In the genomic region with DNA sequence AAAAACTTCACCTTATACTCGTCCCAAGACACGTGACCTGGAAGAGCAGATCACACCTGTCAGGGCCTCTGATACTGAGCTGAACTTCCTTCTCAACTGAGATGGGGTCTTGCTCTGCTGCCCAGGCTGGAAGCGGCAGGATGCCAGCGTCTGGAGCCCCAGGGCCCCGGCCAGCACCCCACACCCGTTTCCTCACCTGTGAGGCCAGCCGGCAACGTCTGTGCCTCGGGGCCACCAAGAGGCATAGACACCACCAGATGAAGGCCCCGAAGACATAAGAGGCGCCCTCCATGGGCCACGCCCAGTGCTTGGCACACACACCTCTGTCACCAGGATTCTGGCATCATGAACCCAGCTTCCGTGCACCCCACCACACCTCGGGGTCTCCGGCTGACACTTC, we compare ENCODE assay signal across 20 cellular contexts. TPM values are rescaled to one million over a fixed set of nuclear protein-coding genes. Genes with fewer than 3 reads are reported as not detected.
DNase-seq lines count a peak whose midpoint lies in the region; ATAC-seq and TF ChIP-seq lines count a peak whose summit lies in the region.
"Had no signal": no experiment of that assay in that cellular context is flagged by ENCODE, and none has a peak within 500 bp of the region (broad histone marks: within the 10 kb centered on the region; RNA-seq: fewer than 3 reads in every experiment).

No MANE protein-coding gene starts in this region.

- H3K27ac Mint-ChIP-seq in IgD-negative memory B cell (peak overlapping the region; percentile 29 to 85 (median 58)), natural killer cell (peak overlapping the region; percentile 98 to 99)
- peak overlapping the region; percentile 53 for H3K27ac Mint-ChIP-seq in activated T-helper 1 cell treated with anti-CD3 and anti-CD28 coated beads, Interleukin-12 subunit alpha, Interleukin-12 subunit beta, Interleukin-2, Interleukin-4 antibody, amounts not matched to agents 30 ng/mL and 10 ng/mL and 1 ng/mL, durations not matched to agents 14 hours and 24 hours and 36 hours
- H3K27ac Mint-ChIP-seq in stimulated activated naive B cell treated with anti-CD40 and anti-IgM and Interleukin-4, amounts not matched to agents 10 μg/mL and 1 μg/mL and 100 μg/mL, for 72 hours: peak overlapping the region; percentile 75
- H3K27ac Mint-ChIP-seq in activated T-helper 2 cell treated with anti-CD3 and anti-CD28 coated beads, Interferon-gamma antibody, Interleukin-2, Interleukin-4, amounts not matched to agents 10 μg/mL and 5 μg/mL and 100 μg/mL, durations not matched to agents 14 hours and 24 hours and 36 hours: no peak overlapping the region
- H3K27ac Mint-ChIP-seq: CD8-positive, alpha-beta T cell had no signal

- DNase-seq in activated T-helper 1 cell treated with anti-CD3 and anti-CD28 coated beads, Interleukin-12 subunit alpha, Interleukin-12 subunit beta, Interleukin-2, Interleukin-4 antibody, amounts not matched to agents 30 ng/mL and 10 ng/mL and 1 ng/mL, durations not matched to agents 14 hours and 24 hours and 36 hours (ENCODE audit: low spot score): no peak
- DNase-seq in natural killer cell (no peak), KG1 (lab: John Stamatoyannopoulos, UW) (no peak)
- DNase-seq in stimulated activated naive B cell treated with anti-CD40 and anti-IgM and Interleukin-4, amounts not matched to agents 10 μg/mL and 1 μg/mL and 100 μg/mL, for 72 hours: no peak
- DNase-seq in activated T-helper 2 cell treated with anti-CD3 and anti-CD28 coated beads, Interferon-gamma antibody, Interleukin-2, Interleukin-4, amounts not matched to agents 10 μg/mL and 5 μg/mL and 100 μg/mL, durations not matched to agents 14 hours and 24 hours and 36 hours (ENCODE audit: low spot score): no peak
- DNase-seq: CD8-positive, alpha-beta T cell; IMR-90; Kasumi-1; NCI-H1694; NCI-H2081; NCI-H2171; NCI-H524 treated with DMSO at 0.1 percent for 48 hours; NCI-H82 had no signal

- ATAC-seq in natural killer cell (no peak), GM19395 (IDR thresholded peaks at IDR 0.05; ENCODE audit: unreplicated experiment) (no peak)
- no peak for ATAC-seq in stimulated activated naive B cell treated with anti-CD40 and anti-IgM and Interleukin-4, amounts not matched to agents 10 μg/mL and 1 μg/mL and 100 μg/mL, for 72 hours (replicated peaks)
- ATAC-seq: CD8-positive, alpha-beta T cell; GM23338; Panc1 had no signal

- H3K27me3 Mint-ChIP-seq in IgD-negative memory B cell: no peaks in the 10 kb centered on the region
- H3K27me3 Mint-ChIP-seq in activated T-helper 1 cell treated with anti-CD3 and anti-CD28 coated beads, Interleukin-12 subunit alpha, Interleukin-12 subunit beta, Interleukin-2, Interleukin-4 antibody, amounts not matched to agents 30 ng/mL and 10 ng/mL and 1 ng/mL, durations not matched to agents 14 hours and 24 hours and 36 hours (ENCODE audit: insufficient read depth): no peaks in the 10 kb centered on the region
- H3K27me3 Mint-ChIP-seq in natural killer cell (ENCODE audit: low read depth in 2 of 2): no peaks in the 10 kb centered on the region
- H3K27me3 Mint-ChIP-seq in stimulated activated naive B cell treated with anti-CD40 and anti-IgM and Interleukin-4, amounts not matched to agents 10 μg/mL and 1 μg/mL and 100 μg/mL, for 72 hours: no peaks in the 10 kb centered on the region
- H3K27me3 Mint-ChIP-seq in activated T-helper 2 cell treated with anti-CD3 and anti-CD28 coated beads, Interferon-gamma antibody, Interleukin-2, Interleukin-4, amounts not matched to agents 10 μg/mL and 5 μg/mL and 100 μg/mL, durations not matched to agents 14 hours and 24 hours and 36 hours (ENCODE audit: low read depth): no peaks in the 10 kb centered on the region

- H3K9me3 Mint-ChIP-seq in IgD-negative memory B cell (no peaks in the 10 kb centered on the region), natural killer cell (no peaks in the 10 kb centered on the region)
- no peaks in the 10 kb centered on the region for H3K9me3 Mint-ChIP-seq in activated T-helper 1 cell treated with anti-CD3 and anti-CD28 coated beads, Interleukin-12 subunit alpha, Interleukin-12 subunit beta, Interleukin-2, Interleukin-4 antibody, amounts not matched to agents 30 ng/mL and 10 ng/mL and 1 ng/mL, durations not matched to agents 14 hours and 24 hours and 36 hours
- H3K9me3 Mint-ChIP-seq in stimulated activated naive B cell treated with anti-CD40 and anti-IgM and Interleukin-4, amounts not matched to agents 10 μg/mL and 1 μg/mL and 100 μg/mL, for 72 hours: no peaks in the 10 kb centered on the region
- H3K9me3 Mint-ChIP-seq in activated T-helper 2 cell treated with anti-CD3 and anti-CD28 coated beads, Interferon-gamma antibody, Interleukin-2, Interleukin-4, amounts not matched to agents 10 μg/mL and 5 μg/mL and 100 μg/mL, durations not matched to agents 14 hours and 24 hours and 36 hours: no peaks in the 10 kb centered on the region
- H3K9me3 Mint-ChIP-seq: CD8-positive, alpha-beta T cell; GM23338 had no signal

- H3K4me1 Mint-ChIP-seq in IgD-negative memory B cell: peaks cover 0 to 2% (median 1%) of the 10 kb centered on the region in 3 donors
- peaks cover 15% of the 10 kb centered on the region for H3K4me1 Mint-ChIP-seq in activated T-helper 1 cell treated with anti-CD3 and anti-CD28 coated beads, Interleukin-12 subunit alpha, Interleukin-12 subunit beta, Interleukin-2, Interleukin-4 antibody, amounts not matched to agents 30 ng/mL and 10 ng/mL and 1 ng/mL, durations not matched to agents 14 hours and 24 hours and 36 hours (ENCODE audit: low read depth)
- H3K4me1 Mint-ChIP-seq in natural killer cell: peaks cover 18 to 55% of the 10 kb centered on the region in 2 donors
- H3K4me1 Mint-ChIP-seq in stimulated activated naive B cell treated with anti-CD40 and anti-IgM and Interleukin-4, amounts not matched to agents 10 μg/mL and 1 μg/mL and 100 μg/mL, for 72 hours: peaks cover 20 to 38% of the 10 kb centered on the region in 2 donors
- peaks cover 11% of the 10 kb centered on the region for H3K4me1 Mint-ChIP-seq in activated T-helper 2 cell treated with anti-CD3 and anti-CD28 coated beads, Interferon-gamma antibody, Interleukin-2, Interleukin-4, amounts not matched to agents 10 μg/mL and 5 μg/mL and 100 μg/mL, durations not matched to agents 14 hours and 24 hours and 36 hours (ENCODE audit: low read depth)
- H3K4me1 Mint-ChIP-seq: GM23338 had no signal

- intact Hi-C loops in activated T-helper 1 cell treated with anti-CD3 and anti-CD28 coated beads, Interleukin-12 subunit alpha, Interleukin-12 subunit beta, Interleukin-2, Interleukin-4 antibody, amounts not matched to agents 30 ng/mL and 10 ng/mL and 1 ng/mL, durations not matched to agents 14 hours and 24 hours and 36 hours (cut with micrococcal nuclease): no loop called here
- intact Hi-C loops in natural killer cell (cut with micrococcal nuclease): loop anchor here (2.0 kb wide), 1 partner anchor 15 kb away; no protein-coding TSS in a partner anchor
- intact Hi-C loops in activated T-helper 2 cell treated with anti-CD3 and anti-CD28 coated beads, Interferon-gamma antibody, Interleukin-2, Interleukin-4, amounts not matched to agents 10 μg/mL and 5 μg/mL and 100 μg/mL, durations not matched to agents 14 hours and 24 hours and 36 hours (cut with micrococcal nuclease): no loop called here

- TF ChIP-seq CTCF in natural killer cell (IDR thresholded peaks at IDR 0.05): no peak

- H3K36me3 Mint-ChIP-seq in IgD-negative memory B cell (peaks cover 2% of the 10 kb centered on the region), natural killer cell (no peaks in the 10 kb centered on the region)
- peaks cover 40% of the 10 kb centered on the region for H3K36me3 Mint-ChIP-seq in activated T-helper 1 cell treated with anti-CD3 and anti-CD28 coated beads, Interleukin-12 subunit alpha, Interleukin-12 subunit beta, Interleukin-2, Interleukin-4 antibody, amounts not matched to agents 30 ng/mL and 10 ng/mL and 1 ng/mL, durations not matched to agents 14 hours and 24 hours and 36 hours (ENCODE audit: low read depth)
- peaks cover 46 to 63% of the 10 kb centered on the region in 2 donors for H3K36me3 Mint-ChIP-seq in stimulated activated naive B cell treated with anti-CD40 and anti-IgM and Interleukin-4, amounts not matched to agents 10 μg/mL and 1 μg/mL and 100 μg/mL, for 72 hours
- peaks cover 68% of the 10 kb centered on the region for H3K36me3 Mint-ChIP-seq in activated T-helper 2 cell treated with anti-CD3 and anti-CD28 coated beads, Interferon-gamma antibody, Interleukin-2, Interleukin-4, amounts not matched to agents 10 μg/mL and 5 μg/mL and 100 μg/mL, durations not matched to agents 14 hours and 24 hours and 36 hours (ENCODE audit: low read depth)

- H3K4me3 Mint-ChIP-seq in IgD-negative memory B cell: no peak overlapping the region
- no peak overlapping the region for H3K4me3 Mint-ChIP-seq in activated T-helper 1 cell treated with anti-CD3 and anti-CD28 coated beads, Interleukin-12 subunit alpha, Interleukin-12 subunit beta, Interleukin-2, Interleukin-4 antibody, amounts not matched to agents 30 ng/mL and 10 ng/mL and 1 ng/mL, durations not matched to agents 14 hours and 24 hours and 36 hours
- peak overlapping the region; percentile 85 for H3K4me3 Mint-ChIP-seq in natural killer cell
- no peak overlapping the region for H3K4me3 Mint-ChIP-seq in stimulated activated naive B cell treated with anti-CD40 and anti-IgM and Interleukin-4, amounts not matched to agents 10 μg/mL and 1 μg/mL and 100 μg/mL, for 72 hours
- H3K4me3 Mint-ChIP-seq in activated T-helper 2 cell treated with anti-CD3 and anti-CD28 coated beads, Interferon-gamma antibody, Interleukin-2, Interleukin-4, amounts not matched to agents 10 μg/mL and 5 μg/mL and 100 μg/mL, durations not matched to agents 14 hours and 24 hours and 36 hours (ENCODE audit: low read depth): no peak overlapping the region
- H3K4me3 Mint-ChIP-seq: CD8-positive, alpha-beta T cell; GM23338 had no signal

RNA-seq across cellular contexts. Expression of a gene that starts 8.5 kb away (rescaled TPM):
- polyA plus RNA-seq in IgD-negative memory B cell: 121 TPM
- total RNA-seq in activated T-helper 1 cell treated with anti-CD3 and anti-CD28 coated beads, Interleukin-12 subunit alpha, Interleukin-12 subunit beta, Interleukin-2, Interleukin-4 antibody, amounts not matched to agents 30 ng/mL and 10 ng/mL and 1 ng/mL, durations not matched to agents 14 hours and 24 hours and 36 hours: 202 TPM in 2 replicates
- total RNA-seq in natural killer cell: 100 to 1,000 TPM; 176 to 211 (median 184) TPM
- total RNA-seq in activated T-helper 2 cell treated with anti-CD3 and anti-CD28 coated beads, Interferon-gamma antibody, Interleukin-2, Interleukin-4, amounts not matched to agents 10 μg/mL and 5 μg/mL and 100 μg/mL, durations not matched to agents 14 hours and 24 hours and 36 hours: 161 and 164 TPM in 2 replicates

RNA-seq across cellular contexts. Expression of a gene that starts 8.7 kb away (rescaled TPM):
- 5.6 TPM for polyA plus RNA-seq in IgD-negative memory B cell
- 45.9 and 46.3 TPM in 2 replicates for total RNA-seq in activated T-helper 1 cell treated with anti-CD3 and anti-CD28 coated beads, Interleukin-12 subunit alpha, Interleukin-12 subunit beta, Interleukin-2, Interleukin-4 antibody, amounts not matched to agents 30 ng/mL and 10 ng/mL and 1 ng/mL, durations not matched to agents 14 hours and 24 hours and 36 hours
- total RNA-seq in natural killer cell: 10 to 100 TPM; 13.7 to 16.5 (median 16.3) TPM
- total RNA-seq in activated T-helper 2 cell treated with anti-CD3 and anti-CD28 coated beads, Interferon-gamma antibody, Interleukin-2, Interleukin-4, amounts not matched to agents 10 μg/mL and 5 μg/mL and 100 μg/mL, durations not matched to agents 14 hours and 24 hours and 36 hours: 34.6 and 35.8 TPM in 2 replicates

RNA-seq across cellular contexts. Expression of a gene that starts 9.4 kb away (rescaled TPM):
- not detected for polyA plus RNA-seq in IgD-negative memory B cell
- total RNA-seq in activated T-helper 1 cell treated with anti-CD3 and anti-CD28 coated beads, Interleukin-12 subunit alpha, Interleukin-12 subunit beta, Interleukin-2, Interleukin-4 antibody, amounts not matched to agents 30 ng/mL and 10 ng/mL and 1 ng/mL, durations not matched to agents 14 hours and 24 hours and 36 hours: 788 and 811 TPM in 2 replicates
- total RNA-seq in natural killer cell: 10 to 100 TPM; 14.3 to 26.5 (median 15.7) TPM
- total RNA-seq in activated T-helper 2 cell treated with anti-CD3 and anti-CD28 coated beads, Interferon-gamma antibody, Interleukin-2, Interleukin-4, amounts not matched to agents 10 μg/mL and 5 μg/mL and 100 μg/mL, durations not matched to agents 14 hours and 24 hours and 36 hours: 441 and 458 TPM in 2 replicates
- total RNA-seq: G401, GM23338, IMR-90, MCF 10A had no signal
- polyA plus RNA-seq: BJ, GM23338 had no signal

RNA-seq across cellular contexts. Expression of a gene that starts 16.9 kb away (rescaled TPM):
- 3.5 TPM for polyA plus RNA-seq in IgD-negative memory B cell
- total RNA-seq in activated T-helper 1 cell treated with anti-CD3 and anti-CD28 coated beads, Interleukin-12 subunit alpha, Interleukin-12 subunit beta, Interleukin-2, Interleukin-4 antibody, amounts not matched to agents 30 ng/mL and 10 ng/mL and 1 ng/mL, durations not matched to agents 14 hours and 24 hours and 36 hours: 350 and 356 TPM in 2 replicates
- 10 to 100 TPM; 40.3 to 81.9 (median 54.7) TPM for total RNA-seq in natural killer cell
- total RNA-seq in activated T-helper 2 cell treated with anti-CD3 and anti-CD28 coated beads, Interferon-gamma antibody, Interleukin-2, Interleukin-4, amounts not matched to agents 10 μg/mL and 5 μg/mL and 100 μg/mL, durations not matched to agents 14 hours and 24 hours and 36 hours: 219 and 231 TPM in 2 replicates
- total RNA-seq: G401, MCF 10A had no signal

RNA-seq across cellular contexts. Expression of a gene that starts 23.2 kb away (rescaled TPM):
- 0.88 TPM for polyA plus RNA-seq in IgD-negative memory B cell
- 2.2 and 4.1 TPM in 2 replicates for total RNA-seq in activated T-helper 1 cell treated with anti-CD3 and anti-CD28 coated beads, Interleukin-12 subunit alpha, Interleukin-12 subunit beta, Interleukin-2, Interleukin-4 antibody, amounts not matched to agents 30 ng/mL and 10 ng/mL and 1 ng/mL, durations not matched to agents 14 hours and 24 hours and 36 hours
- 1 to 10 TPM; 2.6 to 4.1 (median 4.1) TPM for total RNA-seq in natural killer cell
- total RNA-seq in activated T-helper 2 cell treated with anti-CD3 and anti-CD28 coated beads, Interferon-gamma antibody, Interleukin-2, Interleukin-4, amounts not matched to agents 10 μg/mL and 5 μg/mL and 100 μg/mL, durations not matched to agents 14 hours and 24 hours and 36 hours: 3.5 and 3.7 TPM in 2 replicates

Comparison
In these comparisons a context has a peak if more than half of its experiments do, and no peak if none do; other contexts are left out.
1. RNA of a gene that starts 9.4 kb away (total RNA-seq): 788 to 811 TPM in activated T-helper 1 cell treated with anti-CD3 and anti-CD28 coated beads, Interleukin-12 subunit alpha, Interleukin-12 subunit beta, Interleukin-2, Interleukin-4 antibody, amounts not matched to agents 30 ng/mL and 10 ng/mL and 1 ng/mL, durations not matched to agents 14 hours and 24 hours and 36 hours and 441 to 458 TPM in activated T-helper 2 cell treated with anti-CD3 and anti-CD28 coated beads, Interferon-gamma antibody, Interleukin-2, Interleukin-4, amounts not matched to agents 10 μg/mL and 5 μg/mL and 100 μg/mL, durations not matched to agents 14 hours and 24 hours and 36 hours; 14.3 to 26.5 TPM in natural killer cell; every median in the first group is over 10 times any median in the second.